10 cellular contexts compared by ENCODE assay signal in genomic region chr3:5138214-5138981, GRCh38. TPM values are rescaled to one million over a fixed set of nuclear protein-coding genes. Genes with fewer than 3 reads are reported as not detected.
DNase-seq lines count a peak whose midpoint lies in the region; TF ChIP-seq lines count a peak whose summit lies in the region.
"Had no signal": no experiment of that assay in that cellular context is flagged by ENCODE, and none has a peak within 500 bp of the region (broad histone marks: within the 10 kb centered on the region; RNA-seq: fewer than 3 reads in every experiment).

No MANE protein-coding gene starts in this region.

- in situ Hi-C loops in astrocyte of the spinal cord (cut with HindIII; ENCODE audit: low sequenced_read_pairs): no loop called here

- peaks cover 6% of the 10 kb centered on the region for H3K4me1 ChIP-seq in mesenchymal stem cell (ENCODE audit: control insufficient read depth, insufficient read depth, low read depth, low read length)

- H3K4me3 ChIP-seq in astrocyte of the spinal cord (ENCODE audit: low read depth, low read length) (no peak overlapping the region), mesenchymal stem cell (ENCODE audit: insufficient read depth in 1 of 2, low read depth in 1 of 2, low read length in 2 of 2) (no peak overlapping the region)

- H2BK15ac ChIP-seq in mesenchymal stem cell (ENCODE audit: low read depth, poor library complexity, severe bottlenecking): no peak overlapping the region

- no peak overlapping the region for H2AK5ac ChIP-seq in mesenchymal stem cell (ENCODE audit: low read length, severe bottlenecking)

- no peak overlapping the region for H2BK5ac ChIP-seq in mesenchymal stem cell (ENCODE audit: low read depth, low read length, poor library complexity, severe bottlenecking)

- peak overlapping the region; percentile 37 for H3K9ac ChIP-seq in mesenchymal stem cell (ENCODE audit: low read length)

- DNase-seq in AG20443 (ENCODE audit: low spot score) (peak; percentile 32), HCEC 1CT (peak; percentile 82), astrocyte of the spinal cord (ENCODE audit: low read depth, low spot score) (peak; percentile 38), mesenchymal stem cell (peak; percentile 55), NCI-H2081 treated with DMSO at 0.1 percent for 48 hours (lab: John Stamatoyannopoulos, UW) (no peak), DMS53 (lab: John Stamatoyannopoulos, UW) (no peak), head of caudate nucleus (no peak), NCI-H526 treated with DMSO at 0.1 percent for 48 hours (lab: John Stamatoyannopoulos, UW) (no peak)
- DNase-seq: NCI-H1092 treated with DMSO at 0.1 percent for 48 hours, T1000 had no signal

- H4K91ac ChIP-seq in mesenchymal stem cell (ENCODE audit: low read length): no peak overlapping the region

- no peak overlapping the region for H2AFZ ChIP-seq in mesenchymal stem cell (ENCODE audit: low read depth, low read length)

- H3K14ac ChIP-seq in mesenchymal stem cell (ENCODE audit: low read length in 2 of 2): no peak overlapping the region

- H3K36me3 ChIP-seq in mesenchymal stem cell (ENCODE audit: control insufficient read depth in 1 of 2, insufficient read depth in 2 of 2, low read depth in 1 of 2, low read length in 2 of 2): peaks cover 0 to 5% of the 10 kb centered on the region in 2 experiments

- no peak overlapping the region for H3K27ac ChIP-seq in mesenchymal stem cell (ENCODE audit: low read length, poor library complexity, severe bottlenecking)

- H2BK12ac ChIP-seq in mesenchymal stem cell (ENCODE audit: low read length in 2 of 2): no peak overlapping the region

- H3K9me3 ChIP-seq in mesenchymal stem cell (ENCODE audit: control insufficient read depth, low read length): no peaks in the 10 kb centered on the region

- H3K79me1 ChIP-seq in mesenchymal stem cell (replicated peaks; ENCODE audit: low read length, poor library complexity, severe bottlenecking): peaks cover 11% of the 10 kb centered on the region

- no peak overlapping the region for H3K23ac ChIP-seq in mesenchymal stem cell (ENCODE audit: low read length in 2 of 2)

- WGBS in mesenchymal stem cell: 97% methylated on average over 2 of the region's 5 CpGs

- no peak overlapping the region for H3K4me2 ChIP-seq in mesenchymal stem cell (ENCODE audit: low read length, poor library complexity, severe bottlenecking)

- H4K8ac ChIP-seq in mesenchymal stem cell (ENCODE audit: low read length): no peak overlapping the region

- no peak overlapping the region for H3K4ac ChIP-seq in mesenchymal stem cell (ENCODE audit: low read depth in 1 of 2, low read length in 2 of 2)

- H2BK120ac ChIP-seq in mesenchymal stem cell (ENCODE audit: low read depth, low read length): no peak overlapping the region

- H3K18ac ChIP-seq in mesenchymal stem cell (ENCODE audit: low read depth in 1 of 2, low read length in 2 of 2): no peak overlapping the region

- no peak for TF ChIP-seq CTCF in astrocyte of the spinal cord (IDR thresholded peaks at IDR 0.05; ENCODE audit: low read depth, low read length)

- no peaks in the 10 kb centered on the region for H3K27me3 ChIP-seq in mesenchymal stem cell (ENCODE audit: control insufficient read depth in 1 of 2, insufficient read depth in 1 of 2, low read length in 2 of 2)

- intact Hi-C loops in head of caudate nucleus (cut with DNase I): no loop called here

RNA-seq across cellular contexts. Expression of gene ARL8B, which starts 16.3 kb away (rescaled TPM):
- 101 TPM for polyA plus RNA-seq in mesenchymal stem cell (2013, experiment 1 of 2)
- polyA plus RNA-seq in mesenchymal stem cell (2013, experiment 2 of 2): 108 TPM

RNA-seq across cellular contexts. Expression of gene EDEM1, which starts 49.1 kb away (rescaled TPM):
- polyA plus RNA-seq in mesenchymal stem cell (2013, experiment 1 of 2): 47.5 TPM
- polyA plus RNA-seq in mesenchymal stem cell (2013, experiment 2 of 2): 48.2 TPM

Comparison
In these comparisons a context has a peak if more than half of its experiments do, and no peak if none do; other contexts are left out.
1. DNase-seq: peak in AG20443 (single experiment), HCEC 1CT (single experiment), astrocyte of the spinal cord (single experiment) and mesenchymal stem cell (single experiment); none in NCI-H2081 treated with DMSO at 0.1 percent for 48 hours (single experiment), DMS53 (single experiment), head of caudate nucleus (0 of 42) and NCI-H526 treated with DMSO at 0.1 percent for 48 hours (single experiment).